1 cellular context compared by ENCODE assay signal in the genomic region with DNA sequence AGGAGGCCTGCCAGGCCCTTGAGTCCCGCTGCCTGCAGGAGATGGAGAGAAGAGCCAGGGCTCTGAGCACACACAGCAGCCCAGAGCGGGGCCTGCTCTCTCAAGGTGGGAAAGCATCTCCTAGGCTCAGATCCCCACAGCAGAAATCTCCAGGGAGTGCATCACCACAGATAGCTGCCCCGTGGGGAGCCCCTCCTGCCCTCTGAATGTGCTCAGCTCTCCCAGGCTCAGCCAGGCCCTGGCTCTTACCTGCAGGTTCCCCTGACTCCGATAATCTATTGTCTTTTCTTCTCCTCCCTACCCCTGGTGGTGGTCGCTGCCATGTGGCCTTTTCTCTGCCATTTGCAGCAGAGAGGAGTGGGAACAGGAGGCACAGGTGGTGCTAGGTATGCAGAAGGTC.
TF ChIP-seq lines count a peak whose summit lies in the region.

No MANE protein-coding gene starts in this region.

TF ChIP-seq in WTC11, 78 proteins besides CTCF, POLR2A, EP300 and RAD21 (continued from another document):
- TF ChIP-seq, protein P1, sequence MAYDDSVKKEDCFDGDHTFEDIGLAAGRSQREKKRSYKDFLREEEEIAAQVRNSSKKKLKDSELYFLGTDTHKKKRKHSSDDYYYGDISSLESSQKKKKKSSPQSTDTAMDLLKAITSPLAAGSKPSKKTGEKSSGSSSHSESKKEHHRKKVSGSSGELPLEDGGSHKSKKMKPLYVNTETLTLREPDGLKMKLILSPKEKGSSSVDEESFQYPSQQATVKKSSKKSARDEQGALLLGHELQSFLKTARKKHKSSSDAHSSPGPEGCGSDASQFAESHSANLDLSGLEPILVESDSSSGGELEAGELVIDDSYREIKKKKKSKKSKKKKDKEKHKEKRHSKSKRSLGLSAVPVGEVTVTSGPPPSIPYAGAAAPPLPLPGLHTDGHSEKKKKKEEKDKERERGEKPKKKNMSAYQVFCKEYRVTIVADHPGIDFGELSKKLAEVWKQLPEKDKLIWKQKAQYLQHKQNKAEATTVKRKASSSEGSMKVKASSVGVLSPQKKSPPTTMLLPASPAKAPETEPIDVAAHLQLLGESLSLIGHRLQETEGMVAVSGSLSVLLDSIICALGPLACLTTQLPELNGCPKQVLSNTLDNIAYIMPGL (CRISPR knock-in tag; IDR thresholded peaks at IDR 0.05), result no peak
- TF ChIP-seq ZBTB21 (CRISPR knock-in tag; IDR thresholded peaks at IDR 0.05; ENCODE audit: borderline replicate concordance), result no peak
- no peak for TF ChIP-seq ZNF219 (CRISPR knock-in tag; IDR thresholded peaks at IDR 0.05; ENCODE audit: borderline replicate concordance)
- TF ChIP-seq TEAD4 (CRISPR knock-in tag; IDR thresholded peaks at IDR 0.05), result no peak
- TF ChIP-seq NFE2L1 (CRISPR knock-in tag; IDR thresholded peaks at IDR 0.05), result no peak
- TF ChIP-seq, protein P2, sequence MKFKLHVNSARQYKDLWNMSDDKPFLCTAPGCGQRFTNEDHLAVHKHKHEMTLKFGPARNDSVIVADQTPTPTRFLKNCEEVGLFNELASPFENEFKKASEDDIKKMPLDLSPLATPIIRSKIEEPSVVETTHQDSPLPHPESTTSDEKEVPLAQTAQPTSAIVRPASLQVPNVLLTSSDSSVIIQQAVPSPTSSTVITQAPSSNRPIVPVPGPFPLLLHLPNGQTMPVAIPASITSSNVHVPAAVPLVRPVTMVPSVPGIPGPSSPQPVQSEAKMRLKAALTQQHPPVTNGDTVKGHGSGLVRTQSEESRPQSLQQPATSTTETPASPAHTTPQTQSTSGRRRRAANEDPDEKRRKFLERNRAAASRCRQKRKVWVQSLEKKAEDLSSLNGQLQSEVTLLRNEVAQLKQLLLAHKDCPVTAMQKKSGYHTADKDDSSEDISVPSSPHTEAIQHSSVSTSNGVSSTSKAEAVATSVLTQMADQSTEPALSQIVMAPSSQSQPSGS (CRISPR knock-in tag; IDR thresholded peaks at IDR 0.05; ENCODE audit: borderline replicate concordance, low read depth), result no peak
- TF ChIP-seq, protein P3, sequence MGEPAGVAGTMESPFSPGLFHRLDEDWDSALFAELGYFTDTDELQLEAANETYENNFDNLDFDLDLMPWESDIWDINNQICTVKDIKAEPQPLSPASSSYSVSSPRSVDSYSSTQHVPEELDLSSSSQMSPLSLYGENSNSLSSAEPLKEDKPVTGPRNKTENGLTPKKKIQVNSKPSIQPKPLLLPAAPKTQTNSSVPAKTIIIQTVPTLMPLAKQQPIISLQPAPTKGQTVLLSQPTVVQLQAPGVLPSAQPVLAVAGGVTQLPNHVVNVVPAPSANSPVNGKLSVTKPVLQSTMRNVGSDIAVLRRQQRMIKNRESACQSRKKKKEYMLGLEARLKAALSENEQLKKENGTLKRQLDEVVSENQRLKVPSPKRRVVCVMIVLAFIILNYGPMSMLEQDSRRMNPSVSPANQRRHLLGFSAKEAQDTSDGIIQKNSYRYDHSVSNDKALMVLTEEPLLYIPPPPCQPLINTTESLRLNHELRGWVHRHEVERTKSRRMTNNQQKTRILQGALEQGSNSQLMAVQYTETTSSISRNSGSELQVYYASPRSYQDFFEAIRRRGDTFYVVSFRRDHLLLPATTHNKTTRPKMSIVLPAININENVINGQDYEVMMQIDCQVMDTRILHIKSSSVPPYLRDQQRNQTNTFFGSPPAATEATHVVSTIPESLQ (CRISPR knock-in tag; IDR thresholded peaks at IDR 0.05), result no peak
- TF ChIP-seq NFATC4 (CRISPR knock-in tag; IDR thresholded peaks at IDR 0.05), result no peak
- no peak for TF ChIP-seq JUN (CRISPR knock-in tag; IDR thresholded peaks at IDR 0.05)
- no peak for TF ChIP-seq TCF7 (CRISPR knock-in tag; IDR thresholded peaks at IDR 0.05; ENCODE audit: low read depth)
- no peak for TF ChIP-seq RELA (CRISPR knock-in tag; IDR thresholded peaks at IDR 0.05; ENCODE audit: borderline replicate concordance)
- TF ChIP-seq PRRX2 (CRISPR knock-in tag; IDR thresholded peaks at IDR 0.05), result no peak
- TF ChIP-seq, protein P4, sequence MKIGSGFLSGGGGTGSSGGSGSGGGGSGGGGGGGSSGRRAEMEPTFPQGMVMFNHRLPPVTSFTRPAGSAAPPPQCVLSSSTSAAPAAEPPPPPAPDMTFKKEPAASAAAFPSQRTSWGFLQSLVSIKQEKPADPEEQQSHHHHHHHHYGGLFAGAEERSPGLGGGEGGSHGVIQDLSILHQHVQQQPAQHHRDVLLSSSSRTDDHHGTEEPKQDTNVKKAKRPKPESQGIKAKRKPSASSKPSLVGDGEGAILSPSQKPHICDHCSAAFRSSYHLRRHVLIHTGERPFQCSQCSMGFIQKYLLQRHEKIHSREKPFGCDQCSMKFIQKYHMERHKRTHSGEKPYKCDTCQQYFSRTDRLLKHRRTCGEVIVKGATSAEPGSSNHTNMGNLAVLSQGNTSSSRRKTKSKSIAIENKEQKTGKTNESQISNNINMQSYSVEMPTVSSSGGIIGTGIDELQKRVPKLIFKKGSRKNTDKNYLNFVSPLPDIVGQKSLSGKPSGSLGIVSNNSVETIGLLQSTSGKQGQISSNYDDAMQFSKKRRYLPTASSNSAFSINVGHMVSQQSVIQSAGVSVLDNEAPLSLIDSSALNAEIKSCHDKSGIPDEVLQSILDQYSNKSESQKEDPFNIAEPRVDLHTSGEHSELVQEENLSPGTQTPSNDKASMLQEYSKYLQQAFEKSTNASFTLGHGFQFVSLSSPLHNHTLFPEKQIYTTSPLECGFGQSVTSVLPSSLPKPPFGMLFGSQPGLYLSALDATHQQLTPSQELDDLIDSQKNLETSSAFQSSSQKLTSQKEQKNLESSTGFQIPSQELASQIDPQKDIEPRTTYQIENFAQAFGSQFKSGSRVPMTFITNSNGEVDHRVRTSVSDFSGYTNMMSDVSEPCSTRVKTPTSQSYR (CRISPR knock-in tag; IDR thresholded peaks at IDR 0.05), result no peak
